1 cellular context compared by ENCODE assay signal in genomic region chr19:47598407-47599349, GRCh38.
A peak's percentile ranks its signal among the peaks of the same experiment; 100 is the strongest.
TF ChIP-seq lines count a peak whose summit lies in the region.

No MANE protein-coding gene starts in this region.

TF ChIP-seq in HepG2, 621 proteins besides CTCF, POLR2A, EP300 and RAD21:
- TF ChIP-seq MTF2 (CRISPR knock-in tag; IDR thresholded peaks at IDR 0.05; ENCODE audit: borderline replicate concordance) = 0 out of 2 replicates have a peak, but pooled peaks have one; percentile 36
- 0 out of 2 replicates have a peak, but pooled peaks have one; percentile 10 for TF ChIP-seq FOSL2 (CRISPR knock-in tag; IDR thresholded peaks at IDR 0.05)
- no peak for TF ChIP-seq FOXP4 (CRISPR knock-in tag; IDR thresholded peaks at IDR 0.05)
- TF ChIP-seq SALL2 (CRISPR knock-in tag; IDR thresholded peaks at IDR 0.05) = no peak
- TF ChIP-seq ZFP91 (CRISPR knock-in tag; IDR thresholded peaks at IDR 0.05; ENCODE audit: borderline replicate concordance) = 0 out of 2 replicates have a peak, but pooled peaks have one; percentile 40
- TF ChIP-seq ZNF703 (CRISPR knock-in tag; IDR thresholded peaks at IDR 0.05; ENCODE audit: borderline replicate concordance) = no peak
- TF ChIP-seq HNF4A (CRISPR knock-in tag; IDR thresholded peaks at IDR 0.05) = no peak
- no peak for TF ChIP-seq ZNF850 (CRISPR knock-in tag; conservative IDR thresholded peaks at IDR 0.05)
- no peak for TF ChIP-seq PAF1 (CRISPR knock-in tag; IDR thresholded peaks at IDR 0.05)
- peak; percentile 31; the same call in 1 of the 2 replicates for TF ChIP-seq ZNF770 (CRISPR knock-in tag; IDR thresholded peaks at IDR 0.05)
- TF ChIP-seq TEAD3 (CRISPR knock-in tag; optimal IDR thresholded peaks at IDR 0.05; ENCODE audit: borderline replicate concordance) = peak; percentile 40
- TF ChIP-seq STAT5B (CRISPR knock-in tag; IDR thresholded peaks at IDR 0.05) = no peak
- no peak for TF ChIP-seq ZNF30 (CRISPR knock-in tag; IDR thresholded peaks at IDR 0.05)
- no peak for TF ChIP-seq MXD3 (CRISPR knock-in tag; IDR thresholded peaks at IDR 0.05)
- TF ChIP-seq HNRNPK (IDR thresholded peaks at IDR 0.05; ENCODE audit: low read depth, low read length, poor library complexity, severe bottlenecking) = no peak
- no peak for TF ChIP-seq CENPT (CRISPR knock-in tag; IDR thresholded peaks at IDR 0.05; ENCODE audit: low read depth)
- TF ChIP-seq DNMT3B (CRISPR knock-in tag; conservative IDR thresholded peaks at IDR 0.05) = no peak
